19 cellular contexts compared by ENCODE assay signal in genomic region chr10:132094581-132095234, GRCh38. TPM values are rescaled to one million over a fixed set of nuclear protein-coding genes. Genes with fewer than 3 reads are reported as not detected.
DNase-seq lines count a peak whose midpoint lies in the region; ATAC-seq and TF ChIP-seq lines count a peak whose summit lies in the region.
"Had no signal": no experiment of that assay in that cellular context is flagged by ENCODE, and none has a peak within 500 bp of the region (broad histone marks: within the 10 kb centered on the region; RNA-seq: fewer than 3 reads in every experiment).

No MANE protein-coding gene starts in this region.

- peaks cover 6% of the 10 kb centered on the region for H3K4me1 Mint-ChIP-seq in activated naive CD8-positive, alpha-beta T cell treated with anti-CD3 and anti-CD28 coated beads, Interleukin-2, amount 10 ng/mL, durations not matched to agents 7 days and 5 days
- H3K4me1 Mint-ChIP-seq in activated naive CD8-positive, alpha-beta T cell treated with anti-CD3 and anti-CD28 coated beads, Interleukin-2, amount 50 U/mL, for 24 hours, result no peaks in the 10 kb centered on the region
- no peaks in the 10 kb centered on the region for H3K4me1 Mint-ChIP-seq in activated T-cell treated with anti-CD3 and anti-CD28 coated beads, Interleukin-2, amount 50 U/mL, for 4 hours (ENCODE audit: low read depth)

- DNase-seq in activated naive CD8-positive, alpha-beta T cell treated with anti-CD3 and anti-CD28 coated beads, Interleukin-2, amount 10 ng/mL, durations not matched to agents 7 days and 5 days, result peak; percentile 26
- no peak for DNase-seq in activated naive CD8-positive, alpha-beta T cell treated with anti-CD3 and anti-CD28 coated beads, Interleukin-2, amount 50 U/mL, for 24 hours
- DNase-seq in M059J (ENCODE audit: low read depth) (peak; percentile 28), epithelial cell of prostate (ENCODE audit: low read depth, low spot score) (peak; percentile 20), stomach (peak; percentile 22), OCI-LY7 (ENCODE audit: low spot score) (no peak)
- no peak for DNase-seq in activated T-cell treated with anti-CD3 and anti-CD28 coated beads, Interleukin-2, amount 50 U/mL, for 4 hours
- DNase-seq: central memory CD4-positive, alpha-beta T cell; effector CD8-positive, alpha-beta T cell; GF-D8; hippocampal formation; IMR-90; left colon; NCI-H1048; stimulated activated CD4-positive, alpha-beta T cell treated with anti-CD3 and anti-CD28 coated beads, Interleukin-2, amount 100 ng/mL, for 24 hours; WERI-Rb-1 had no signal

- CTCF ChIA-PET in OCI-LY7 (lab: Charles Lee; ENCODE audit: unreplicated experiment), result no interaction called here

- H3K4me2 ChIP-seq in OCI-LY7 (ENCODE audit: low read length), result no peak overlapping the region

- H3K4me1 ChIP-seq in stomach, result no peaks in the 10 kb centered on the region
- no peaks in the 10 kb centered on the region for H3K4me1 ChIP-seq in OCI-LY7 (ENCODE audit: insufficient read depth, low read length, poor library complexity, severe bottlenecking)

- no peaks in the 10 kb centered on the region for H3K9me2 ChIP-seq in OCI-LY7 (ENCODE audit: insufficient read depth, low read length)

- H3K27me3 ChIP-seq in stomach, result peaks cover 0 to 18% (median 0%) of the 10 kb centered on the region in 3 donors

- H3K4me3 Mint-ChIP-seq in activated naive CD8-positive, alpha-beta T cell treated with anti-CD3 and anti-CD28 coated beads, Interleukin-2, amount 10 ng/mL, durations not matched to agents 7 days and 5 days, result no peak overlapping the region
- no peak overlapping the region for H3K4me3 Mint-ChIP-seq in activated naive CD8-positive, alpha-beta T cell treated with anti-CD3 and anti-CD28 coated beads, Interleukin-2, amount 50 U/mL, for 24 hours
- no peak overlapping the region for H3K4me3 Mint-ChIP-seq in activated T-cell treated with anti-CD3 and anti-CD28 coated beads, Interleukin-2, amount 50 U/mL, for 4 hours

- H3K27me3 Mint-ChIP-seq in activated naive CD8-positive, alpha-beta T cell treated with anti-CD3 and anti-CD28 coated beads, Interleukin-2, amount 10 ng/mL, durations not matched to agents 7 days and 5 days, result peaks cover 23% of the 10 kb centered on the region
- peaks cover 31% of the 10 kb centered on the region for H3K27me3 Mint-ChIP-seq in activated naive CD8-positive, alpha-beta T cell treated with anti-CD3 and anti-CD28 coated beads, Interleukin-2, amount 50 U/mL, for 24 hours
- peaks cover 48% of the 10 kb centered on the region for H3K27me3 Mint-ChIP-seq in activated T-cell treated with anti-CD3 and anti-CD28 coated beads, Interleukin-2, amount 50 U/mL, for 4 hours (ENCODE audit: low read depth)

- H3K36me3 Mint-ChIP-seq in activated naive CD8-positive, alpha-beta T cell treated with anti-CD3 and anti-CD28 coated beads, Interleukin-2, amount 10 ng/mL, durations not matched to agents 7 days and 5 days, result no peaks in the 10 kb centered on the region
- H3K36me3 Mint-ChIP-seq in activated naive CD8-positive, alpha-beta T cell treated with anti-CD3 and anti-CD28 coated beads, Interleukin-2, amount 50 U/mL, for 24 hours (ENCODE audit: low read depth), result no peaks in the 10 kb centered on the region
- H3K36me3 Mint-ChIP-seq in activated T-cell treated with anti-CD3 and anti-CD28 coated beads, Interleukin-2, amount 50 U/mL, for 4 hours (ENCODE audit: insufficient read depth), result no peaks in the 10 kb centered on the region

- TF ChIP-seq CTCF in stomach (IDR thresholded peaks at IDR 0.05) (no peak), OCI-LY7 (conservative IDR thresholded peaks at IDR 0.05; ENCODE audit: low read length) (no peak)

- POLR2A ChIA-PET in activated naive CD8-positive, alpha-beta T cell treated with anti-CD3 and anti-CD28 coated beads, Interleukin-2, amount 10 ng/mL, durations not matched to agents 7 days and 5 days (lab: Charles Lee), result no interaction called here
- POLR2A ChIA-PET in OCI-LY7 (lab: Charles Lee), result no interaction called here

- H2AFZ ChIP-seq in OCI-LY7 (ENCODE audit: low read length), result no peak overlapping the region

- 71 to 81% (median 77%) methylated on average over 9 of the region's 9 CpGs for WGBS in stomach, 5 donors

- TF ChIP-seq POLR2A in stomach (IDR thresholded peaks at IDR 0.05), result no peak

- H4K20me1 ChIP-seq in OCI-LY7 (ENCODE audit: insufficient read depth, low read length), result no peaks in the 10 kb centered on the region

- H3K27ac ChIP-seq in epithelial cell of prostate (no peak overlapping the region), stomach (no peak overlapping the region), OCI-LY7 (ENCODE audit: low read depth, low read length, poor library complexity, severe bottlenecking) (no peak overlapping the region)
- H3K27ac ChIP-seq: WERI-Rb-1 had no signal

- no peaks in the 10 kb centered on the region for H3K36me3 ChIP-seq in stomach
- no peaks in the 10 kb centered on the region for H3K36me3 ChIP-seq in OCI-LY7 (ENCODE audit: insufficient read depth, low read length)
- H3K36me3 ChIP-seq: WERI-Rb-1 had no signal

- ATAC-seq in activated naive CD8-positive, alpha-beta T cell treated with anti-CD3 and anti-CD28 coated beads, Interleukin-2, amount 10 ng/mL, durations not matched to agents 7 days and 5 days (ENCODE audit: low read depth), result no peak
- no peak for ATAC-seq in activated naive CD8-positive, alpha-beta T cell treated with anti-CD3 and anti-CD28 coated beads, Interleukin-2, amount 50 U/mL, for 24 hours
- ATAC-seq in GM18907 (IDR thresholded peaks at IDR 0.05; ENCODE audit: unreplicated experiment), result no peak
- ATAC-seq in activated T-cell treated with anti-CD3 and anti-CD28 coated beads, Interleukin-2, amount 50 U/mL, for 4 hours, result no peak
- ATAC-seq: left colon, Right ventricle myocardium inferior had no signal

- H3K79me2 ChIP-seq in OCI-LY7 (ENCODE audit: insufficient read depth, low read depth, low read length), result no peaks in the 10 kb centered on the region

- intact Hi-C loops in stomach (cut with DNase I; ENCODE audit: low total_unique reads) (no loop called here), OCI-LY7 (cut with micrococcal nuclease; ENCODE audit: unreplicated experiment) (no loop called here)

- H3K4me3 ChIP-seq in stomach (no peak overlapping the region), OCI-LY7 (ENCODE audit: low read depth, low read length, poor library complexity, severe bottlenecking) (no peak overlapping the region)

- no peak overlapping the region for H3K27ac Mint-ChIP-seq in activated naive CD8-positive, alpha-beta T cell treated with anti-CD3 and anti-CD28 coated beads, Interleukin-2, amount 10 ng/mL, durations not matched to agents 7 days and 5 days
- no peak overlapping the region for H3K27ac Mint-ChIP-seq in activated naive CD8-positive, alpha-beta T cell treated with anti-CD3 and anti-CD28 coated beads, Interleukin-2, amount 50 U/mL, for 24 hours
- H3K27ac Mint-ChIP-seq: activated T-helper 2 cell treated with anti-CD3 and anti-CD28 coated beads, Interferon-gamma antibody, Interleukin-2, Interleukin-4, amounts not matched to agents 10 μg/mL and 5 μg/mL and 100 μg/mL, durations not matched to agents 14 hours and 24 hours and 36 hours had no signal

- no TSS peak for BruUV-seq in OCI-LY7 (replicated peaks; lab: Mats Ljungman, UMichigan)

- H3K9me3 Mint-ChIP-seq in activated naive CD8-positive, alpha-beta T cell treated with anti-CD3 and anti-CD28 coated beads, Interleukin-2, amount 10 ng/mL, durations not matched to agents 7 days and 5 days, result peaks cover 1% of the 10 kb centered on the region
- no peaks in the 10 kb centered on the region for H3K9me3 Mint-ChIP-seq in activated naive CD8-positive, alpha-beta T cell treated with anti-CD3 and anti-CD28 coated beads, Interleukin-2, amount 50 U/mL, for 24 hours
- H3K9me3 Mint-ChIP-seq in activated T-cell treated with anti-CD3 and anti-CD28 coated beads, Interleukin-2, amount 50 U/mL, for 4 hours, result no peaks in the 10 kb centered on the region
- H3K9me3 Mint-ChIP-seq: activated T-helper 2 cell treated with anti-CD3 and anti-CD28 coated beads, Interferon-gamma antibody, Interleukin-2, Interleukin-4, amounts not matched to agents 10 μg/mL and 5 μg/mL and 100 μg/mL, durations not matched to agents 14 hours and 24 hours and 36 hours had no signal

- H3K9me3 ChIP-seq in stomach (no peaks in the 10 kb centered on the region), OCI-LY7 (ENCODE audit: low read length) (no peaks in the 10 kb centered on the region)

- TF ChIP-seq EP300 in stomach (IDR thresholded peaks at IDR 0.05), result no peak

RNA-seq across cellular contexts. Expression of gene JAKMIP3, which starts 29.0 kb away (rescaled TPM):
- under 1 TPM; 0.17 to 0.28 TPM for total RNA-seq in activated naive CD8-positive, alpha-beta T cell treated with anti-CD3 and anti-CD28 coated beads, Interleukin-2, amount 10 ng/mL, durations not matched to agents 7 days and 5 days
- 0.02 TPM in 1 of 2 replicates, not detected in the other for total RNA-seq in M059J (2014; rRNA removed; shearing (Covaris generic))
- total RNA-seq in stomach (1 to 10 TPM in 1 of 5 donors, under 1 TPM in 3, not detected in 1; 0.43 to 1.1 (median 0.51) TPM), OCI-LY7 (2022) (0.89 and 1.1 TPM in 2 replicates)
- under 1 TPM in 2 of 3 donors, not detected in 1; 0.18 to 0.19 TPM for polyA plus RNA-seq in stomach
- total RNA-seq in OCI-LY7 (2014; rRNA removed; shearing (Covaris generic)), result 0.15 and 0.54 TPM in 2 replicates
- total RNA-seq in activated T-cell treated with anti-CD3 and anti-CD28 coated beads, Interleukin-2, amount 50 U/mL, for 4 hours, result under 1 TPM; 0.08 to 0.35 (median 0.08) TPM

Comparison
In these comparisons a context has a peak if more than half of its experiments do, and no peak if none do; other contexts are left out.
1. DNase-seq: peak in activated naive CD8-positive, alpha-beta T cell treated with anti-CD3 and anti-CD28 coated beads, Interleukin-2, amount 10 ng/mL, durations not matched to agents 7 days and 5 days (single experiment), M059J (single experiment), epithelial cell of prostate (single experiment) and stomach (single experiment); none in activated naive CD8-positive, alpha-beta T cell treated with anti-CD3 and anti-CD28 coated beads, Interleukin-2, amount 50 U/mL, for 24 hours (single experiment), OCI-LY7 (single experiment) and activated T-cell treated with anti-CD3 and anti-CD28 coated beads, Interleukin-2, amount 50 U/mL, for 4 hours (single experiment).